Comparison of ENCODE assay signal across 17 cellular contexts in genomic region chr17:41345992-41346391, GRCh38. TPM values are rescaled to one million over a fixed set of nuclear protein-coding genes. Genes with fewer than 3 reads are reported as not detected.
DNase-seq lines count a peak whose midpoint lies in the region; ATAC-seq and TF ChIP-seq lines count a peak whose summit lies in the region.
"Had no signal": no experiment of that assay in that cellular context is flagged by ENCODE, and none has a peak within 500 bp of the region (broad histone marks: within the 10 kb centered on the region; RNA-seq: fewer than 3 reads in every experiment).

No MANE protein-coding gene starts in this region.

- no peak for ATAC-seq in natural killer cell treated with Interleukin-12 subunit alpha and Interleukin-12 subunit beta and Interleukin-15 and Interleukin-18, amount 100 ng/mL, for 72 hours
- ATAC-seq in natural killer cell = no peak
- ATAC-seq in body of pancreas = no peak

- TF ChIP-seq CTCF in natural killer cell (IDR thresholded peaks at IDR 0.05) (no peak), esophagus squamous epithelium (IDR thresholded peaks at IDR 0.05) (no peak), osteocyte (IDR thresholded peaks at IDR 0.05) (no peak), body of pancreas (IDR thresholded peaks at IDR 0.05) (no peak)

- H3K4me1 ChIP-seq in esophagus squamous epithelium (peaks cover 6 to 89% (median 33%) of the 10 kb centered on the region in 3 donors), body of pancreas (no peaks in the 10 kb centered on the region)
- H3K4me1 ChIP-seq: Caco-2 had no signal

- intact Hi-C loops in natural killer cell (cut with micrococcal nuclease) (no loop called here), esophagus squamous epithelium (cut with DNase I) (no loop called here), body of pancreas (cut with DNase I) (no loop called here)

- H3K9me3 Mint-ChIP-seq in natural killer cell treated with Interleukin-12 subunit alpha and Interleukin-12 subunit beta and Interleukin-15 and Interleukin-18, amount 100 ng/mL, for 72 hours = peaks cover 5% of the 10 kb centered on the region
- H3K9me3 Mint-ChIP-seq in natural killer cell = peaks cover 0 to 5% of the 10 kb centered on the region in 2 donors
- peaks cover 19% of the 10 kb centered on the region for H3K9me3 Mint-ChIP-seq in osteocyte (ENCODE audit: unreplicated experiment)

- TF ChIP-seq POLR2A in esophagus squamous epithelium (IDR thresholded peaks at IDR 0.05) (no peak), body of pancreas (IDR thresholded peaks at IDR 0.05) (no peak)

- H3K9me3 ChIP-seq in esophagus squamous epithelium = no peaks in the 10 kb centered on the region
- no peaks in the 10 kb centered on the region for H3K9me3 ChIP-seq in body of pancreas
- H3K9me3 ChIP-seq: Caco-2 had no signal

- H3K27me3 Mint-ChIP-seq in natural killer cell treated with Interleukin-12 subunit alpha and Interleukin-12 subunit beta and Interleukin-15 and Interleukin-18, amount 100 ng/mL, for 72 hours = peaks cover 0 to 7% of the 10 kb centered on the region in 2 donors
- H3K27me3 Mint-ChIP-seq in natural killer cell (ENCODE audit: low read depth in 2 of 2) = peaks cover 0 to 4% of the 10 kb centered on the region in 2 donors
- peaks cover 2% of the 10 kb centered on the region for H3K27me3 Mint-ChIP-seq in osteocyte (ENCODE audit: unreplicated experiment)
- H3K27me3 Mint-ChIP-seq: CD4-positive, alpha-beta memory T cell had no signal

- H3K4me3 ChIP-seq in esophagus squamous epithelium (no peak overlapping the region), body of pancreas (no peak overlapping the region)
- H3K4me3 ChIP-seq: GM23248 had no signal

- DNase-seq in natural killer cell treated with Interleukin-12 subunit alpha and Interleukin-12 subunit beta and Interleukin-15 and Interleukin-18, amount 100 ng/mL, for 72 hours (ENCODE audit: low spot score) = peak; percentile 12
- DNase-seq in natural killer cell (no peak), esophagus squamous epithelium (lab: John Stamatoyannopoulos, UW) (no peak), osteocyte (ENCODE audit: extremely low spot score, unreplicated experiment) (peak; percentile 62), body of pancreas (no peak)
- no peak for DNase-seq in activated CD4-positive, alpha-beta T cell treated with anti-CD3 and anti-CD28 coated beads for 1 hour
- DNase-seq: C1 segment of cervical spinal cord; Caco-2; CD4-positive, alpha-beta memory T cell; DMS153; DND-41; GM23248; H7; HCEC 1CT had no signal

- peak overlapping the region in 3 of 4 donors; percentile 21 to 71 (median 33) for H3K27ac ChIP-seq in esophagus squamous epithelium
- H3K27ac ChIP-seq in body of pancreas = no peak overlapping the region
- H3K27ac ChIP-seq: GM23248 had no signal

- WGBS in esophagus squamous epithelium, 2 donors = 48 to 91% methylated on average over 2 to 3 of the region's 3 CpGs
- 77 to 78% methylated on average over 3 of the region's 3 CpGs for WGBS in body of pancreas, 2 donors

- H3K27me3 ChIP-seq in esophagus squamous epithelium (no peaks in the 10 kb centered on the region), body of pancreas (no peaks in the 10 kb centered on the region)

- H3K27ac Mint-ChIP-seq in natural killer cell treated with Interleukin-12 subunit alpha and Interleukin-12 subunit beta and Interleukin-15 and Interleukin-18, amount 100 ng/mL, for 72 hours = no peak overlapping the region
- H3K27ac Mint-ChIP-seq in natural killer cell = no peak overlapping the region
- no peak overlapping the region for H3K27ac Mint-ChIP-seq in osteocyte (ENCODE audit: unreplicated experiment)

- no peaks in the 10 kb centered on the region for H3K36me3 ChIP-seq in esophagus squamous epithelium
- no peaks in the 10 kb centered on the region for H3K36me3 ChIP-seq in body of pancreas (replicated peaks in 1 of 2; ENCODE audit: insufficient read depth in 1 of 2, low read depth in 2 of 2)

- peaks cover 13% of the 10 kb centered on the region for H3K36me3 Mint-ChIP-seq in natural killer cell treated with Interleukin-12 subunit alpha and Interleukin-12 subunit beta and Interleukin-15 and Interleukin-18, amount 100 ng/mL, for 72 hours
- H3K36me3 Mint-ChIP-seq in natural killer cell (peaks cover 12% of the 10 kb centered on the region), osteocyte (ENCODE audit: unreplicated experiment) (peaks cover 4% of the 10 kb centered on the region)

- peaks cover 10% of the 10 kb centered on the region in 2 donors for H3K4me1 Mint-ChIP-seq in natural killer cell treated with Interleukin-12 subunit alpha and Interleukin-12 subunit beta and Interleukin-15 and Interleukin-18, amount 100 ng/mL, for 72 hours (ENCODE audit: low read depth in 2 of 2)
- H3K4me1 Mint-ChIP-seq in natural killer cell (peaks cover 12 to 14% of the 10 kb centered on the region in 2 donors), osteocyte (ENCODE audit: unreplicated experiment) (no peaks in the 10 kb centered on the region)

- no peak overlapping the region for H3K4me3 Mint-ChIP-seq in natural killer cell treated with Interleukin-12 subunit alpha and Interleukin-12 subunit beta and Interleukin-15 and Interleukin-18, amount 100 ng/mL, for 72 hours
- H3K4me3 Mint-ChIP-seq in natural killer cell (no peak overlapping the region), osteocyte (ENCODE audit: unreplicated experiment) (no peak overlapping the region)
- H3K4me3 Mint-ChIP-seq: CD4-positive, alpha-beta memory T cell had no signal

RNA-seq across cellular contexts. Expression of gene KRT33A, which starts 4.6 kb away (rescaled TPM):
- not detected for total RNA-seq in natural killer cell treated with Interleukin-12 subunit alpha and Interleukin-12 subunit beta and Interleukin-15 and Interleukin-18, amount 100 ng/mL, for 72 hours
- total RNA-seq in natural killer cell = not detected
- total RNA-seq in esophagus squamous epithelium = 1 to 10 TPM in 2 of 4 donors, under 1 TPM in 1, not detected in 1; 0.21 to 2.7 (median 1.9) TPM
- total RNA-seq in osteocyte = not detected in 2 replicates
- not detected for total RNA-seq in body of pancreas
- total RNA-seq: A172; A673; Caco-2; CD4-positive, alpha-beta memory T cell; GM23248; H1; H7 had no signal

RNA-seq across cellular contexts. Expression of gene KRT33B, which starts 23.6 kb away (rescaled TPM):
- not detected for total RNA-seq in natural killer cell treated with Interleukin-12 subunit alpha and Interleukin-12 subunit beta and Interleukin-15 and Interleukin-18, amount 100 ng/mL, for 72 hours
- total RNA-seq in natural killer cell = not detected
- under 1 TPM in 2 of 4 donors, not detected in 2; 0.32 to 0.57 TPM for total RNA-seq in esophagus squamous epithelium
- not detected in 2 replicates for total RNA-seq in osteocyte
- total RNA-seq in body of pancreas = not detected
- total RNA-seq: A172; A673; Caco-2; CD4-positive, alpha-beta memory T cell; H1; H7 had no signal

RNA-seq across cellular contexts. Expression of gene KRTAP17-1, which starts 30.5 kb away (rescaled TPM):
- total RNA-seq in natural killer cell treated with Interleukin-12 subunit alpha and Interleukin-12 subunit beta and Interleukin-15 and Interleukin-18, amount 100 ng/mL, for 72 hours = not detected
- not detected for total RNA-seq in natural killer cell
- not detected for total RNA-seq in esophagus squamous epithelium
- total RNA-seq in osteocyte = not detected in 2 replicates
- total RNA-seq in body of pancreas = not detected
- total RNA-seq: A172; A673; Caco-2; CD4-positive, alpha-beta memory T cell; GM23248; H1; H7 had no signal

RNA-seq across cellular contexts. Expression of gene KRT34, which starts 36.1 kb away (rescaled TPM):
- not detected for total RNA-seq in natural killer cell treated with Interleukin-12 subunit alpha and Interleukin-12 subunit beta and Interleukin-15 and Interleukin-18, amount 100 ng/mL, for 72 hours
- total RNA-seq in natural killer cell = not detected
- 1 to 10 TPM in 1 of 4 donors, under 1 TPM in 3; 0.40 to 1.1 (median 0.64) TPM for total RNA-seq in esophagus squamous epithelium
- not detected in 2 replicates for total RNA-seq in osteocyte
- total RNA-seq in body of pancreas = not detected
- total RNA-seq: A673; Caco-2; CD4-positive, alpha-beta memory T cell; H1; H7 had no signal

RNA-seq across cellular contexts. Expression of gene KRTAP16-1, which starts 36.9 kb away (rescaled TPM):
- not detected for total RNA-seq in natural killer cell treated with Interleukin-12 subunit alpha and Interleukin-12 subunit beta and Interleukin-15 and Interleukin-18, amount 100 ng/mL, for 72 hours
- total RNA-seq in natural killer cell (under 1 TPM; 0.16 to 0.23 (median 0.23) TPM), esophagus squamous epithelium (not detected), osteocyte (not detected in 2 replicates), body of pancreas (not detected)
- total RNA-seq: A172, A673, Caco-2, GM23248, H1, H7 had no signal

Comparison
In these comparisons a context has a peak if more than half of its experiments do, and no peak if none do; other contexts are left out.
1. DNase-seq: peak in natural killer cell treated with Interleukin-12 subunit alpha and Interleukin-12 subunit beta and Interleukin-15 and Interleukin-18, amount 100 ng/mL, for 72 hours (single experiment) and osteocyte (single experiment); none in natural killer cell (single experiment), esophagus squamous epithelium (single experiment), activated CD4-positive, alpha-beta T cell treated with anti-CD3 and anti-CD28 coated beads for 1 hour (single experiment) and body of pancreas (0 of 4).
2. H3K27ac ChIP-seq: peak in esophagus squamous epithelium (3 of 4); none in body of pancreas (0 of 4).